In genomic region chr7:127708788-127709187, GRCh38 we compare ENCODE assay signal across 8 cellular contexts. TPM values are rescaled to one million over a fixed set of nuclear protein-coding genes. Genes with fewer than 3 reads are reported as not detected.
A peak's percentile ranks its signal among the peaks of the same experiment; 100 is the strongest.
DNase-seq lines count a peak whose midpoint lies in the region; ATAC-seq, FAIRE-seq and TF ChIP-seq lines count a peak whose summit lies in the region.

No MANE protein-coding gene starts in this region.

- no peak overlapping the region for H3K4me2 ChIP-seq in Loucy (ENCODE audit: low read depth, low read length, poor library complexity, severe bottlenecking)
- no peak overlapping the region for H3K4me2 ChIP-seq in parathyroid adenoma (ENCODE audit: low read length)

- H3K27ac ChIP-seq in ACC112 (ENCODE audit: low read depth, low read length) (peak overlapping the region; percentile 75; the same call in 1 of the 2 replicates), parathyroid adenoma (no peak overlapping the region)

- peaks cover 65% of the 10 kb centered on the region for H3K36me3 ChIP-seq in ACC112 (ENCODE audit: insufficient read depth, low read length)
- H3K36me3 ChIP-seq in Loucy (ENCODE audit: insufficient read depth, low read length) = peaks cover 92% of the 10 kb centered on the region
- no peaks in the 10 kb centered on the region for H3K36me3 ChIP-seq in parathyroid adenoma (ENCODE audit: control insufficient read depth, insufficient read depth, low read length)

- no peaks in the 10 kb centered on the region for H3K9me2 ChIP-seq in Loucy (replicated peaks; ENCODE audit: low read depth, low read length)

- peak; percentile 65 for ATAC-seq in GM18861 (IDR thresholded peaks at IDR 0.05; ENCODE audit: unreplicated experiment)

- no peaks in the 10 kb centered on the region for H3F3A ChIP-seq in Loucy (ENCODE audit: low read depth)

- no peaks in the 10 kb centered on the region for H3K27me3 ChIP-seq in ACC112 (ENCODE audit: insufficient read depth, low read length)
- no peaks in the 10 kb centered on the region for H3K27me3 ChIP-seq in Loucy (ENCODE audit: insufficient read depth, low read length, poor library complexity, severe bottlenecking)
- no peaks in the 10 kb centered on the region for H3K27me3 ChIP-seq in parathyroid adenoma (ENCODE audit: control insufficient read depth, insufficient read depth, low read length)

- H3K9ac ChIP-seq in Loucy (ENCODE audit: low read depth, low read length, poor library complexity, severe bottlenecking) (no peak overlapping the region), parathyroid adenoma (no peak overlapping the region)

- DNase-seq in SHP77 treated with DMSO at 0.1 percent for 48 hours (lab: John Stamatoyannopoulos, UW) (peak; percentile 34), frontal cortex (ENCODE audit: low spot score in 2 of 2) (peak; percentile 21 to 34), ureter (ENCODE audit: low spot score) (peak; percentile 76)
- peak; percentile 83 for DNase-seq in activated effector memory CD4-positive, alpha-beta T cell treated with anti-CD3 and anti-CD28 coated beads, Interleukin-2, amount 50 U/mL, for 16 hours

- H3K9me3 ChIP-seq in Loucy (ENCODE audit: insufficient read depth, low read depth, low read length) = peaks cover 8% of the 10 kb centered on the region
- H3K9me3 ChIP-seq in parathyroid adenoma (ENCODE audit: control insufficient read depth, low read length) = no peaks in the 10 kb centered on the region

- H3K79me2 ChIP-seq in ACC112 (ENCODE audit: control insufficient read depth, insufficient read depth, low read length, unreplicated experiment) (peaks cover 15% of the 10 kb centered on the region), Loucy (ENCODE audit: insufficient read depth, low read length) (no peaks in the 10 kb centered on the region), parathyroid adenoma (peaks cover 2% of the 10 kb centered on the region)

- H2AFZ ChIP-seq in ACC112 (ENCODE audit: low read length, unreplicated experiment) = no peak overlapping the region
- no peak overlapping the region for H2AFZ ChIP-seq in Loucy (ENCODE audit: low read length)
- H2AFZ ChIP-seq in parathyroid adenoma = no peak overlapping the region

- peak; percentile 87 for TF ChIP-seq CTCF in Loucy (conservative IDR thresholded peaks at IDR 0.05; ENCODE audit: low read length)
- TF ChIP-seq CTCF in parathyroid adenoma (IDR thresholded peaks at IDR 0.05) = peak; percentile 73

- H3K4me1 ChIP-seq in ACC112 (ENCODE audit: control insufficient read depth, insufficient read depth, low read length, unreplicated experiment) (peaks cover 15% of the 10 kb centered on the region), Loucy (ENCODE audit: insufficient read depth, low read length, poor library complexity, severe bottlenecking) (no peaks in the 10 kb centered on the region), parathyroid adenoma (no peaks in the 10 kb centered on the region)

- FAIRE-seq in frontal cortex (lab: Jason Lieb, UNC) = no peak

- H3K4me3 ChIP-seq in ACC112 (ENCODE audit: low read depth, low read length) = no peak overlapping the region
- no peak overlapping the region for H3K4me3 ChIP-seq in Loucy (ENCODE audit: low read length, poor library complexity, severe bottlenecking)
- H3K4me3 ChIP-seq in parathyroid adenoma (ENCODE audit: low read depth, low read length) = no peak overlapping the region

- peaks cover 3% of the 10 kb centered on the region for H4K20me1 ChIP-seq in Loucy (ENCODE audit: insufficient read depth, low read length, poor library complexity, severe bottlenecking)

RNA-seq across cellular contexts. Expression of gene SND1, which starts 56.8 kb away (rescaled TPM):
- total RNA-seq in frontal cortex = 56.3 TPM
- 208 TPM for total RNA-seq in ureter

Comparison
In these comparisons a context has a peak if more than half of its experiments do, and no peak if none do; other contexts are left out.
1. DNase-seq: peak in every context shown above with its lines; median percentile 83 in activated effector memory CD4-positive, alpha-beta T cell treated with anti-CD3 and anti-CD28 coated beads, Interleukin-2, amount 50 U/mL, for 16 hours; 76 in ureter; 34 in SHP77 treated with DMSO at 0.1 percent for 48 hours; 28 in frontal cortex.